Comparison of ENCODE assay signal across 9 cellular contexts in genomic region chr6:6712258-6712978, GRCh38.
DNase-seq lines count a peak whose midpoint lies in the region; TF ChIP-seq lines count a peak whose summit lies in the region.
"Had no signal": no experiment of that assay in that cellular context is flagged by ENCODE, and none has a peak within 500 bp of the region (broad histone marks: within the 10 kb centered on the region; RNA-seq: fewer than 3 reads in every experiment).

No MANE protein-coding gene starts in this region.

- H3K27me3 ChIP-seq in muscle layer of colon (ENCODE audit: control insufficient read depth in 1 of 2, insufficient read depth in 2 of 2, low read length in 2 of 2) (no peaks in the 10 kb centered on the region), SK-N-SH (ENCODE audit: insufficient read depth) (no peaks in the 10 kb centered on the region), tibial artery (peaks cover 0 to 3% of the 10 kb centered on the region in 2 donors)
- H3K27me3 ChIP-seq: SJSA1 had no signal

- TF ChIP-seq RAD21 in SK-N-SH (IDR thresholded peaks at IDR 0.05; ENCODE audit: low read length) = no peak

- H3K4me1 Mint-ChIP-seq in IgD-negative memory B cell = peaks cover 22 to 29% (median 23%) of the 10 kb centered on the region in 3 donors

- H3K9me3 ChIP-seq in muscle layer of colon (ENCODE audit: low read length) = no peaks in the 10 kb centered on the region
- H3K9me3 ChIP-seq in SK-N-SH = no peaks in the 10 kb centered on the region
- no peaks in the 10 kb centered on the region for H3K9me3 ChIP-seq in tibial artery
- H3K9me3 ChIP-seq: SJSA1 had no signal

- H3K27ac Mint-ChIP-seq in IgD-negative memory B cell = peak overlapping the region in 2 of 3 donors; percentile 1 to 3

- H3K4me1 ChIP-seq in muscle layer of colon (ENCODE audit: insufficient read depth, low read length) (peaks cover 37% of the 10 kb centered on the region), SK-N-SH (ENCODE audit: control insufficient read depth in 1 of 2, insufficient read depth in 2 of 2, low read depth in 1 of 2, low read length in 1 of 2) (no peaks in the 10 kb centered on the region; a peak in 1 of 4 replicates), tibial artery (peaks cover 0 to 12% (median 4%) of the 10 kb centered on the region in 4 donors)

- no peaks in the 10 kb centered on the region for H3K9me2 ChIP-seq in SK-N-SH

- H3K36me3 Mint-ChIP-seq in IgD-negative memory B cell = no peaks in the 10 kb centered on the region

- no peak for TF ChIP-seq CTCF in GM10266 (IDR thresholded peaks at IDR 0.05; ENCODE audit: control insufficient read depth, insufficient read depth, low read depth, missing control alignments)
- TF ChIP-seq CTCF in SK-N-SH (IDR thresholded peaks at IDR 0.05) = no peak
- TF ChIP-seq CTCF in tibial artery (IDR thresholded peaks at IDR 0.05) = no peak

- H3K36me3 ChIP-seq in muscle layer of colon (ENCODE audit: insufficient read depth, low read length) (no peaks in the 10 kb centered on the region), SK-N-SH (replicated peaks in 1 of 2; ENCODE audit: control insufficient read depth in 1 of 2, insufficient read depth in 2 of 2, low read length in 1 of 2) (no peaks in the 10 kb centered on the region), tibial artery (no peaks in the 10 kb centered on the region)
- H3K36me3 ChIP-seq: SJSA1 had no signal

- H3K4me3 Mint-ChIP-seq in IgD-negative memory B cell = peak overlapping the region in 3 of 4 donors; percentile 39 to 89 (median 78)

- POLR2A ChIA-PET in SK-N-SH (lab: Yijun Ruan, JAX) = no interaction called here

- DNase-seq in GM10266 (ENCODE audit: extremely low spot score) = peak; percentile 36
- peak; percentile 81 for DNase-seq in astrocyte of the hippocampus (ENCODE audit: low read depth, low spot score)
- DNase-seq in NCI-H1417 treated with DMSO at 0.1 percent for 48 hours (lab: John Stamatoyannopoulos, UW) = no peak
- no peak for DNase-seq in NCI-H146 (lab: John Stamatoyannopoulos, UW)
- no peak for DNase-seq in SK-N-SH
- DNase-seq in tibial artery = no peak

- H3K27ac ChIP-seq in muscle layer of colon (ENCODE audit: low read depth, low read length) (peak overlapping the region; percentile 35), SK-N-SH (ENCODE audit: low read depth in 2 of 2, low read length in 1 of 2) (no peak overlapping the region), tibial artery (no peak overlapping the region)
- H3K27ac ChIP-seq: SJSA1 had no signal

- H3K4me3 ChIP-seq in muscle layer of colon (ENCODE audit: low read depth in 1 of 2, low read length in 2 of 2) = no peak overlapping the region
- H3K4me3 ChIP-seq in SK-N-SH (ENCODE audit: low read depth in 2 of 2, low read length in 1 of 2) = no peak overlapping the region
- no peak overlapping the region for H3K4me3 ChIP-seq in tibial artery
- H3K4me3 ChIP-seq: SJSA1 had no signal

- H3K79me2 ChIP-seq in SK-N-SH (ENCODE audit: insufficient read depth) = no peaks in the 10 kb centered on the region

- H3K27me3 Mint-ChIP-seq in IgD-negative memory B cell = peaks cover 7% of the 10 kb centered on the region

- CTCF ChIA-PET in SK-N-SH (lab: Yijun Ruan, JAX) = interaction anchor here (1.2 kb wide), 1 partner anchor 12 kb away, joined by 3 read pairs; no protein-coding TSS in a partner anchor

- H3K9ac ChIP-seq in muscle layer of colon (ENCODE audit: low read length) = no peak overlapping the region
- no peak overlapping the region for H3K9ac ChIP-seq in SK-N-SH

- no peaks in the 10 kb centered on the region for H4K20me1 ChIP-seq in SK-N-SH (ENCODE audit: insufficient read depth)

- 64% methylated on average over 12 of the region's 15 CpGs for WGBS in SK-N-SH (ENCODE audit: low lambda C conversion rate)

- H2AFZ ChIP-seq in SK-N-SH (ENCODE audit: low read depth) = no peak overlapping the region

- no peak for TF ChIP-seq EP300 in SK-N-SH (IDR thresholded peaks at IDR 0.05; ENCODE audit: borderline replicate concordance in 1 of 2, low read depth in 1 of 2, low read length in 1 of 2)

- intact Hi-C loops in tibial artery (cut with DNase I; ENCODE audit: low total_unique reads) = no loop called here

- H3K9me3 Mint-ChIP-seq in IgD-negative memory B cell = peaks cover 0 to 4% (median 0%) of the 10 kb centered on the region in 3 donors

- H3K4me2 ChIP-seq in SK-N-SH = no peak overlapping the region

- no peaks in the 10 kb centered on the region for H3F3A ChIP-seq in SK-N-SH (replicated peaks; ENCODE audit: insufficient read depth)

TF ChIP-seq in SK-N-SH, 30 proteins besides CTCF, POLR2A, EP300 and RAD21:
- TF ChIP-seq USF2 (IDR thresholded peaks at IDR 0.05; ENCODE audit: borderline replicate concordance, low read depth, low read length) (no peak), TAF1 (IDR thresholded peaks at IDR 0.05; ENCODE audit: borderline replicate concordance, low read depth, low read length) (no peak), YY1 (IDR thresholded peaks at IDR 0.05; ENCODE audit: low read depth) (no peak)

Comparison
In these comparisons a context has a peak if more than half of its experiments do, and no peak if none do; other contexts are left out.
1. DNase-seq: peak in GM10266 (single experiment) and astrocyte of the hippocampus (single experiment); none in NCI-H1417 treated with DMSO at 0.1 percent for 48 hours (single experiment), NCI-H146 (single experiment), SK-N-SH (single experiment) and tibial artery (0 of 2).